Comparison of ENCODE assay signal across 25 cellular contexts in the genomic region with DNA sequence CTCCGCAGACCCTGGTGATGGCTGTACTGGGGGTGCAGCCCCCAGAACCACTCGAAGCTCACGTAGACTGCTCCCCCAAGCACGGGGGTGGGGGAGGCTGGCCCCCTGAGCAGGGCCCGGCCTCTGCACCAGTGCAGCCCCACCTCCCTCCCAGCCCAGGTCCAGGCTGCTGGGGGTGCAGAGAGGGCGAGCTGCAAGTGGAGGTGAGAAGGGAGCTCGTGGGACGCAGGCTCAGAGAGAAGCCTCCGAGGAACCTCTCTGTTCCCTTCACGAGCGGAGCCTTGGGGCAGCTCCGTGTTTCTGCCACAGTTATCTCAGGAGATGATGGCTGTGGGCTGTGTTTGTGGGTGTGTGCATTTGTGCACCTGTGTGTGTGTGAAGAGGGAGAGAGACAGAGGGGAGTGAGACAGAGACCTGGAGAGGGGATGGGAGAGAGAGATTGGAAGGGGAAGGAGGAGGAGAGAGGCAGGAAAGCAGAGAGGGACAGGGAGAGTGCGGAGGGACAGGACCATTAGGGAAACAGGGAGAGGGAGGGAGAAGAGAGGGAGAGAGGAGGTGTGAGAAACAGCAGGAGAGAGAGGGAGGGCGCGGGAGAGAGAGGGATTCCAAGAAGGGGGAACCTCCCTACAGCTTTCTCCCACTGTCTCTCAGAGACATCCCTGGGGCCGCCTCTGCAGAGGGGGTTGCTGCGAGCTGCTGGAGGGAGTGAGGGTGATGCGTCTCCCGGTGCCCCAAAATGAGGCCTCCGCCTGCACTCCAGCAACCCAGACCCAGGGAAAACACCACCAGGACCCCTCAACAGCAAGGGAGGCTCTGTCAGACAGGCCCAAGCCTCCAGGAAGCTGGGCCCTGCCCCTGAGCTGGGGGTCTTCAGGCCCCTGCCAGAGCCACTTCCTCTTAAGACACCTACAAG.
"Had no signal": no experiment of that assay in that cellular context is flagged by ENCODE, and none has a peak within 500 bp of the region (broad histone marks: within the 10 kb centered on the region; RNA-seq: fewer than 3 reads in every experiment).

No MANE protein-coding gene starts in this region.

- H3K4me1 ChIP-seq: breast epithelium, esophagus squamous epithelium, gastrocnemius medialis, psoas muscle, testis, uterus had no signal

- ATAC-seq: activated CD8-positive, alpha-beta memory T cell treated with anti-CD3 and anti-CD28 coated beads, Interleukin-2, amount 10 ng/mL, durations not matched to agents 7 days and 5 days; activated CD8-positive, alpha-beta T cell treated with anti-CD3 and anti-CD28 coated beads for 36 hours; gastrocnemius medialis; left colon; psoas muscle; right cardiac atrium had no signal

- H3K4me1 Mint-ChIP-seq: activated CD4-positive, alpha-beta T cell treated with anti-CD3 and anti-CD28 coated beads, Interleukin-2, amount 10 ng/mL, durations not matched to agents 7 days and 5 days; activated CD8-positive, alpha-beta memory T cell treated with anti-CD3 and anti-CD28 coated beads, Interleukin-2, amount 10 ng/mL, durations not matched to agents 7 days and 5 days; activated naive CD8-positive, alpha-beta T cell treated with anti-CD3 and anti-CD28 coated beads for 36 hours had no signal

- H3K4me3 Mint-ChIP-seq: activated CD4-positive, alpha-beta T cell treated with anti-CD3 and anti-CD28 coated beads, Interleukin-2, amount 10 ng/mL, durations not matched to agents 7 days and 5 days; activated CD8-positive, alpha-beta memory T cell treated with anti-CD3 and anti-CD28 coated beads, Interleukin-2, amount 10 ng/mL, durations not matched to agents 7 days and 5 days; activated CD8-positive, alpha-beta T cell treated with anti-CD3 and anti-CD28 coated beads for 36 hours; activated naive CD8-positive, alpha-beta T cell treated with anti-CD3 and anti-CD28 coated beads for 36 hours; activated T-helper 1 cell treated with anti-CD3 and anti-CD28 coated beads, Interleukin-12 subunit alpha, Interleukin-12 subunit beta, Interleukin-2, Interleukin-4 antibody, amounts not matched to agents 30 ng/mL and 10 ng/mL and 1 ng/mL, durations not matched to agents 14 hours and 24 hours and 36 hours; endodermal cell had no signal

- H3K27me3 ChIP-seq: ovary, testis, uterus had no signal

- H3K27ac Mint-ChIP-seq: activated CD4-positive, alpha-beta T cell treated with anti-CD3 and anti-CD28 coated beads, Interleukin-2, amount 10 ng/mL, durations not matched to agents 7 days and 5 days; activated CD8-positive, alpha-beta memory T cell treated with anti-CD3 and anti-CD28 coated beads, Interleukin-2, amount 10 ng/mL, durations not matched to agents 7 days and 5 days; activated CD8-positive, alpha-beta T cell treated with anti-CD3 and anti-CD28 coated beads for 36 hours; activated naive CD8-positive, alpha-beta T cell treated with anti-CD3 and anti-CD28 coated beads for 36 hours; activated T-helper 1 cell treated with anti-CD3 and anti-CD28 coated beads, Interleukin-12 subunit alpha, Interleukin-12 subunit beta, Interleukin-2, Interleukin-4 antibody, amounts not matched to agents 30 ng/mL and 10 ng/mL and 1 ng/mL, durations not matched to agents 14 hours and 24 hours and 36 hours; endodermal cell had no signal

- H3K36me3 Mint-ChIP-seq: activated CD8-positive, alpha-beta memory T cell treated with anti-CD3 and anti-CD28 coated beads, Interleukin-2, amount 10 ng/mL, durations not matched to agents 7 days and 5 days; activated naive CD8-positive, alpha-beta T cell treated with anti-CD3 and anti-CD28 coated beads for 36 hours; naive B cell had no signal

- FAIRE-seq: islet of Langerhans, TTC549 had no signal

- H3K27ac ChIP-seq: breast epithelium, esophagus squamous epithelium, gastrocnemius medialis, ovary, psoas muscle, testis, uterus, WERI-Rb-1 had no signal

- DNase-seq: activated CD4-positive, alpha-beta T cell treated with anti-CD3 and anti-CD28 coated beads, Interleukin-2, amount 10 ng/mL, durations not matched to agents 7 days and 5 days; activated CD4-positive, CD25-positive, alpha-beta regulatory T cell treated with anti-CD3 and anti-CD28 coated beads, Interleukin-2, amount 50 U/mL, for 72 hours; activated CD8-positive, alpha-beta memory T cell treated with anti-CD3 and anti-CD28 coated beads, Interleukin-2, amount 10 ng/mL, durations not matched to agents 7 days and 5 days; activated CD8-positive, alpha-beta T cell treated with anti-CD3 and anti-CD28 coated beads for 36 hours; activated naive CD4-positive, alpha-beta T cell; activated naive CD8-positive, alpha-beta T cell treated with anti-CD3 and anti-CD28 coated beads for 36 hours; cortex of kidney; endodermal cell; esophagus squamous epithelium; gastrocnemius medialis; left colon; naive B cell; right cardiac atrium; stimulated activated CD4-positive, alpha-beta T cell treated with anti-CD3 and anti-CD28 coated beads, Interleukin-1b, Interleukin-23, amount 100 ng/mL, for 48 hours; T-helper 1 cell; testis; trophoblast cell; uterus; WERI-Rb-1 had no signal

- H3K36me3 ChIP-seq: breast epithelium, esophagus squamous epithelium, gastrocnemius medialis, ovary, uterus, WERI-Rb-1 had no signal

- H3K27me3 Mint-ChIP-seq: activated CD4-positive, alpha-beta T cell treated with anti-CD3 and anti-CD28 coated beads, Interleukin-2, amount 10 ng/mL, durations not matched to agents 7 days and 5 days had no signal

- H3K4me3 ChIP-seq: breast epithelium, esophagus squamous epithelium, gastrocnemius medialis, ovary, psoas muscle, testis, uterus had no signal

- H3K9me3 ChIP-seq: breast epithelium, esophagus squamous epithelium, gastrocnemius medialis, ovary, psoas muscle, testis, uterus had no signal

- H3K9me3 Mint-ChIP-seq: activated CD4-positive, alpha-beta T cell treated with anti-CD3 and anti-CD28 coated beads, Interleukin-2, amount 10 ng/mL, durations not matched to agents 7 days and 5 days; activated CD8-positive, alpha-beta T cell treated with anti-CD3 and anti-CD28 coated beads for 36 hours; activated naive CD8-positive, alpha-beta T cell treated with anti-CD3 and anti-CD28 coated beads for 36 hours; activated T-helper 1 cell treated with anti-CD3 and anti-CD28 coated beads, Interleukin-12 subunit alpha, Interleukin-12 subunit beta, Interleukin-2, Interleukin-4 antibody, amounts not matched to agents 30 ng/mL and 10 ng/mL and 1 ng/mL, durations not matched to agents 14 hours and 24 hours and 36 hours; endodermal cell; naive B cell had no signal
